10 cellular contexts compared by ENCODE assay signal in the genomic region with DNA sequence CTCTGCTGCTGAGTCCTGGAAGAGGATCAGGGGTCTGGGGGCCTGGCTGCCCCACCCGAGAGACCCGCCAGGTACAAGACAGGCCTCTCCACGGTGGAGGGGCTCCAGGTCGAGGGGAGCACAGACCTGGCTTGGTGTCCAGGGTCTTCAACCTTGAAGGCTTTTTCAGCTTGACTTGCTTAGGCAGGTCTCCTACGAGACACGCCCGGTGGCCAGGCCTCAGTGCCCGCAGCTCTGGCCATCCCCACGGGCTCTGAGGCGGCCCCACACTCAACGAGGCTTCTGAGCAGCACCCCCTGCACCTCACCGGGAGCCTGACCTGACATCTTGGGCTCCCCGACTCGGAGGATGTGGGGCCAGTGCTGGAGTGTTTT. TPM values are rescaled to one million over a fixed set of nuclear protein-coding genes. Genes with fewer than 3 reads are reported as not detected.
DNase-seq lines count a peak whose midpoint lies in the region; ATAC-seq and TF ChIP-seq lines count a peak whose summit lies in the region.
"Had no signal": no experiment of that assay in that cellular context is flagged by ENCODE, and none has a peak within 500 bp of the region (broad histone marks: within the 10 kb centered on the region; RNA-seq: fewer than 3 reads in every experiment).

No MANE protein-coding gene starts in this region.

- peak overlapping the region; percentile 77 for H3K9ac ChIP-seq in MM.1S (ENCODE audit: low read length)

- peak overlapping the region; percentile 84 for H3K4me3 Mint-ChIP-seq in activated CD8-positive, alpha-beta memory T cell treated with anti-CD3 and anti-CD28 coated beads, Interleukin-2, amount 10 ng/mL, durations not matched to agents 7 days and 5 days
- peak overlapping the region; percentile 84 for H3K4me3 Mint-ChIP-seq in dendritic cell treated with granulocyte-macrophage colony-stimulating factor and Interleukin-4, amounts not matched to agents 40 ng/mL and 50 ng/mL, for 4 days
- peak overlapping the region; percentile 83 to 90 for H3K4me3 Mint-ChIP-seq in stimulated activated naive CD8-positive, alpha-beta T cell treated with anti-CD3 and anti-CD28 coated beads, Interleukin-15, amount 100 ng/mL, for 72 hours
- H3K4me3 Mint-ChIP-seq in progenitor cell of endocrine pancreas (ENCODE audit: low read depth): no peak overlapping the region

- no peaks in the 10 kb centered on the region for H3K27me3 Mint-ChIP-seq in activated CD8-positive, alpha-beta memory T cell treated with anti-CD3 and anti-CD28 coated beads, Interleukin-2, amount 10 ng/mL, durations not matched to agents 7 days and 5 days
- peaks cover 11% of the 10 kb centered on the region for H3K27me3 Mint-ChIP-seq in dendritic cell treated with granulocyte-macrophage colony-stimulating factor and Interleukin-4, amounts not matched to agents 40 ng/mL and 50 ng/mL, for 4 days
- H3K27me3 Mint-ChIP-seq in stimulated activated naive CD8-positive, alpha-beta T cell treated with anti-CD3 and anti-CD28 coated beads, Interleukin-15, amount 100 ng/mL, for 72 hours: peaks cover under 1% of the 10 kb centered on the region
- H3K27me3 Mint-ChIP-seq in progenitor cell of endocrine pancreas: peaks cover 3% of the 10 kb centered on the region

- H3K9me3 ChIP-seq in MM.1S (replicated peaks; ENCODE audit: insufficient read depth, low read length): no peaks in the 10 kb centered on the region

- no peaks in the 10 kb centered on the region for H3K27me3 ChIP-seq in MM.1S (replicated peaks; ENCODE audit: insufficient read depth, low read length)

- peaks cover 11% of the 10 kb centered on the region for H3K79me2 ChIP-seq in MM.1S (ENCODE audit: low read length)

- H3K27ac Mint-ChIP-seq in activated CD8-positive, alpha-beta memory T cell treated with anti-CD3 and anti-CD28 coated beads, Interleukin-2, amount 10 ng/mL, durations not matched to agents 7 days and 5 days: peak overlapping the region; percentile 93
- H3K27ac Mint-ChIP-seq in dendritic cell treated with granulocyte-macrophage colony-stimulating factor and Interleukin-4, amounts not matched to agents 40 ng/mL and 50 ng/mL, for 4 days: peak overlapping the region; percentile 73
- peak overlapping the region; percentile 89 to 94 for H3K27ac Mint-ChIP-seq in stimulated activated naive CD8-positive, alpha-beta T cell treated with anti-CD3 and anti-CD28 coated beads, Interleukin-15, amount 100 ng/mL, for 72 hours
- H3K27ac Mint-ChIP-seq in progenitor cell of endocrine pancreas: no peak overlapping the region

- no peak for DNase-seq in activated CD8-positive, alpha-beta memory T cell treated with anti-CD3 and anti-CD28 coated beads, Interleukin-2, amount 10 ng/mL, durations not matched to agents 7 days and 5 days
- DNase-seq in activated CD8-positive, alpha-beta memory T cell treated with anti-CD3 and anti-CD28 coated beads for 24 hours: no peak
- no peak for DNase-seq in MM.1S
- DNase-seq in stimulated activated naive CD8-positive, alpha-beta T cell treated with anti-CD3 and anti-CD28 coated beads, Interleukin-15, amount 100 ng/mL, for 72 hours: no peak
- DNase-seq in progenitor cell of endocrine pancreas (ENCODE audit: low spot score, unreplicated experiment): no peak
- DNase-seq in stimulated activated CD4-positive, alpha-beta T cell treated with anti-CD3 and anti-CD28 coated beads, Interleukin-15, amount 100 ng/mL, for 24 hours: no peak
- DNase-seq in NCI-H2029 treated with DMSO at 0.1 percent for 48 hours (lab: John Stamatoyannopoulos, UW): no peak
- DNase-seq: NCI-H1436 treated with DMSO at 0.1 percent for 48 hours had no signal

- peaks cover 16% of the 10 kb centered on the region for H3K4me1 ChIP-seq in MM.1S (ENCODE audit: low read length)

- no peaks in the 10 kb centered on the region for H3K9me2 ChIP-seq in MM.1S (replicated peaks; ENCODE audit: insufficient read depth, low read length)

- peak overlapping the region; percentile 98 for H3K4me2 ChIP-seq in MM.1S (ENCODE audit: low read depth, low read length)

- H3K9me3 Mint-ChIP-seq in activated CD8-positive, alpha-beta memory T cell treated with anti-CD3 and anti-CD28 coated beads, Interleukin-2, amount 10 ng/mL, durations not matched to agents 7 days and 5 days (ENCODE audit: low read depth): no peaks in the 10 kb centered on the region
- H3K9me3 Mint-ChIP-seq in dendritic cell treated with granulocyte-macrophage colony-stimulating factor and Interleukin-4, amounts not matched to agents 40 ng/mL and 50 ng/mL, for 4 days: no peaks in the 10 kb centered on the region
- H3K9me3 Mint-ChIP-seq in stimulated activated naive CD8-positive, alpha-beta T cell treated with anti-CD3 and anti-CD28 coated beads, Interleukin-15, amount 100 ng/mL, for 72 hours: no peaks in the 10 kb centered on the region
- H3K9me3 Mint-ChIP-seq in progenitor cell of endocrine pancreas (ENCODE audit: low read depth): no peaks in the 10 kb centered on the region

- peak overlapping the region; percentile 55 for H2AFZ ChIP-seq in MM.1S (ENCODE audit: low read length)

- H3K4me3 ChIP-seq in MM.1S (ENCODE audit: low read length): peak overlapping the region; percentile 72

- H3F3A ChIP-seq in MM.1S (ENCODE audit: insufficient read depth, low read length): peaks cover 11% of the 10 kb centered on the region

- no peak for ATAC-seq in activated CD8-positive, alpha-beta memory T cell treated with anti-CD3 and anti-CD28 coated beads, Interleukin-2, amount 10 ng/mL, durations not matched to agents 7 days and 5 days
- no peak for ATAC-seq in stimulated activated naive CD8-positive, alpha-beta T cell treated with anti-CD3 and anti-CD28 coated beads, Interleukin-15, amount 100 ng/mL, for 72 hours

- no peaks in the 10 kb centered on the region for H3K36me3 Mint-ChIP-seq in activated CD8-positive, alpha-beta memory T cell treated with anti-CD3 and anti-CD28 coated beads, Interleukin-2, amount 10 ng/mL, durations not matched to agents 7 days and 5 days
- peaks cover 9% of the 10 kb centered on the region for H3K36me3 Mint-ChIP-seq in dendritic cell treated with granulocyte-macrophage colony-stimulating factor and Interleukin-4, amounts not matched to agents 40 ng/mL and 50 ng/mL, for 4 days (ENCODE audit: low read depth)
- peaks cover 6% of the 10 kb centered on the region for H3K36me3 Mint-ChIP-seq in progenitor cell of endocrine pancreas (ENCODE audit: insufficient read depth)

- peaks cover 15% of the 10 kb centered on the region for H3K4me1 Mint-ChIP-seq in activated CD8-positive, alpha-beta memory T cell treated with anti-CD3 and anti-CD28 coated beads, Interleukin-2, amount 10 ng/mL, durations not matched to agents 7 days and 5 days
- H3K4me1 Mint-ChIP-seq in dendritic cell treated with granulocyte-macrophage colony-stimulating factor and Interleukin-4, amounts not matched to agents 40 ng/mL and 50 ng/mL, for 4 days (ENCODE audit: low read depth): peaks cover 45% of the 10 kb centered on the region
- H3K4me1 Mint-ChIP-seq in stimulated activated naive CD8-positive, alpha-beta T cell treated with anti-CD3 and anti-CD28 coated beads, Interleukin-15, amount 100 ng/mL, for 72 hours: peaks cover 22% of the 10 kb centered on the region
- H3K4me1 Mint-ChIP-seq in progenitor cell of endocrine pancreas (ENCODE audit: low read depth): no peaks in the 10 kb centered on the region

- CTCF ChIA-PET in activated CD8-positive, alpha-beta memory T cell treated with anti-CD3 and anti-CD28 coated beads, Interleukin-2, amount 10 ng/mL, durations not matched to agents 7 days and 5 days (lab: Charles Lee): interaction anchor here (0.8 to 2.0 kb wide), 9 partner anchors 9 to 187 kb away, joined by 3 to 13 read pairs (median 3); no protein-coding TSS in a partner anchor

- peak overlapping the region; percentile 87; the same call in 1 of the 2 replicates for H3K27ac ChIP-seq in MM.1S (ENCODE audit: low read length)
- H3K27ac ChIP-seq: VCaP had no signal

- no peaks in the 10 kb centered on the region for H4K20me1 ChIP-seq in MM.1S (ENCODE audit: insufficient read depth, low read length)

- H3K36me3 ChIP-seq in MM.1S (replicated peaks; ENCODE audit: insufficient read depth, low read length): no peaks in the 10 kb centered on the region

- TF ChIP-seq CTCF in MM.1S (IDR thresholded peaks at IDR 0.05; ENCODE audit: low read length) (no peak), progenitor cell of endocrine pancreas (IDR thresholded peaks at IDR 0.05; ENCODE audit: unreplicated experiment) (no peak)

- intact Hi-C loops in dendritic cell treated with granulocyte-macrophage colony-stimulating factor and Interleukin-4, amounts not matched to agents 40 ng/mL and 50 ng/mL, for 4 days (cut with micrococcal nuclease): no loop called here

RNA-seq across cellular contexts. Expression of gene PLXNB2, which starts 6.6 kb away (rescaled TPM):
- 10 to 100 TPM; 23.4 to 26.6 TPM for total RNA-seq in activated CD8-positive, alpha-beta memory T cell treated with anti-CD3 and anti-CD28 coated beads, Interleukin-2, amount 10 ng/mL, durations not matched to agents 7 days and 5 days
- total RNA-seq in progenitor cell of endocrine pancreas: 178 and 182 TPM in 2 replicates

RNA-seq across cellular contexts. Expression of gene DENND6B, which starts 12.7 kb away (rescaled TPM):
- 1 to 10 TPM; 5.7 to 8.8 TPM for total RNA-seq in activated CD8-positive, alpha-beta memory T cell treated with anti-CD3 and anti-CD28 coated beads, Interleukin-2, amount 10 ng/mL, durations not matched to agents 7 days and 5 days
- total RNA-seq in progenitor cell of endocrine pancreas: 35.1 and 36.4 TPM in 2 replicates

RNA-seq across cellular contexts. Expression of gene PPP6R2, which starts 29.1 kb away (rescaled TPM):
- total RNA-seq in activated CD8-positive, alpha-beta memory T cell treated with anti-CD3 and anti-CD28 coated beads, Interleukin-2, amount 10 ng/mL, durations not matched to agents 7 days and 5 days: 10 to 100 TPM; 78.7 to 98.0 TPM
- 85.7 and 87.9 TPM in 2 replicates for total RNA-seq in progenitor cell of endocrine pancreas

RNA-seq across cellular contexts. Expression of gene MAPK11, which starts 43.9 kb away (rescaled TPM):
- 10 to 100 TPM; 16.5 to 18.5 TPM for total RNA-seq in activated CD8-positive, alpha-beta memory T cell treated with anti-CD3 and anti-CD28 coated beads, Interleukin-2, amount 10 ng/mL, durations not matched to agents 7 days and 5 days
- total RNA-seq in progenitor cell of endocrine pancreas: 2.3 and 2.7 TPM in 2 replicates

RNA-seq across cellular contexts. Expression of gene MAPK12, which starts 52.6 kb away (rescaled TPM):
- 10 to 100 TPM; 13.9 to 15.8 TPM for total RNA-seq in activated CD8-positive, alpha-beta memory T cell treated with anti-CD3 and anti-CD28 coated beads, Interleukin-2, amount 10 ng/mL, durations not matched to agents 7 days and 5 days
- total RNA-seq in progenitor cell of endocrine pancreas: 53.7 and 54.6 TPM in 2 replicates
